ENCODE assay signal across 10 cellular contexts in the genomic region with DNA sequence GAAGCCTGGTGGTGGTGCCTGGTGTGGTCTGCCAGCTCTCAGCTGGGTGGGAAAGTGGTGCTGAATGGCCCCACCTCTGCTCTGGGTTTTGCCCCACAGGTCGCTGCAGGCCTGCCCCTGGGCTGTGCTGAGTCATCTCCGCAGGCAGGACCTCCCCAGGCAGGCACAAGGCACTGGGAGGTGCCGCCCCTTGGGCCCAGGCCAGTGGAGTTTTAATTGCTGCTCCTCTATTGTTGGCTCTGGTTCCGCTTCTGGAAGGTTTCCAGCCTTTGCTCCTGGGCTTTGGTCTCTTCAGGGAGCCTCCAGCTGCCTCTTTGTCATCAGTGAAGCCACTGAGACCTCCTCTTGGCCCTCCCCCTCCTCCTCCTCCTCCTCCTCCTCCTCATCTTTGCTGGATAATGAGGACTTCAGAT.
A peak's percentile ranks its signal among the peaks of the same experiment; 100 is the strongest.
DNase-seq lines count a peak whose midpoint lies in the region; ATAC-seq and TF ChIP-seq lines count a peak whose summit lies in the region.
"Had no signal": no experiment of that assay in that cellular context is flagged by ENCODE, and none has a peak within 500 bp of the region (broad histone marks: within the 10 kb centered on the region; RNA-seq: fewer than 3 reads in every experiment).

No MANE protein-coding gene starts in this region.

- H3K27me3 ChIP-seq in colonic mucosa: no peaks in the 10 kb centered on the region
- H3K27me3 ChIP-seq in neuronal stem cell (ENCODE audit: control insufficient read depth in 3 of 3, insufficient read depth in 3 of 3, low read depth in 1 of 3, low read length in 3 of 3): no peaks in the 10 kb centered on the region
- H3K27me3 ChIP-seq in MM.1S (replicated peaks; ENCODE audit: insufficient read depth, low read length): no peaks in the 10 kb centered on the region

- no peak overlapping the region for H3K4me3 Mint-ChIP-seq in stimulated activated naive CD8-positive, alpha-beta T cell treated with anti-CD3 and anti-CD28 coated beads, Interleukin-15, amount 100 ng/mL, for 72 hours
- no peak overlapping the region for H3K4me3 Mint-ChIP-seq in effector memory CD8-positive, alpha-beta T cell
- H3K4me3 Mint-ChIP-seq: activated B cell treated with CpG ODN at 0.5 μM for 24 hours, nephron had no signal

- H2BK12ac ChIP-seq in neuronal stem cell (ENCODE audit: low read length): no peak overlapping the region

- H3K27ac Mint-ChIP-seq in stimulated activated naive CD8-positive, alpha-beta T cell treated with anti-CD3 and anti-CD28 coated beads, Interleukin-15, amount 100 ng/mL, for 72 hours: no peak overlapping the region
- H3K27ac Mint-ChIP-seq in effector memory CD8-positive, alpha-beta T cell: no peak overlapping the region
- H3K27ac Mint-ChIP-seq: activated B cell treated with CpG ODN at 0.5 μM for 24 hours, nephron had no signal

- no peak overlapping the region for H2BK120ac ChIP-seq in neuronal stem cell (ENCODE audit: low read depth, low read length)

- no peak overlapping the region for H2BK5ac ChIP-seq in neuronal stem cell (ENCODE audit: low read length)

- peak overlapping the region; percentile 77 for H3K18ac ChIP-seq in neuronal stem cell (ENCODE audit: low read length)

- WGBS in neuronal stem cell (ENCODE audit: extremely low coverage in 2 of 2, insufficient read length in 2 of 2, insufficient replicate concordance in 1 of 2), 2 donors: no CpG with 5 or more reads among the region's 4 CpGs

- no peak overlapping the region for H3K23ac ChIP-seq in neuronal stem cell (ENCODE audit: low read depth, low read length, poor library complexity)

- peak overlapping the region; percentile 29 for H2AFZ ChIP-seq in neuronal stem cell (ENCODE audit: low read length)
- no peak overlapping the region for H2AFZ ChIP-seq in MM.1S (ENCODE audit: low read length)

- H3K36me3 Mint-ChIP-seq in effector memory CD8-positive, alpha-beta T cell (ENCODE audit: insufficient read depth): peaks cover 7% of the 10 kb centered on the region

- no peaks in the 10 kb centered on the region for H3K79me1 ChIP-seq in neuronal stem cell (ENCODE audit: low read depth, low read length)

- H3K14ac ChIP-seq in neuronal stem cell (ENCODE audit: low read length): no peak overlapping the region

- H3K4ac ChIP-seq in neuronal stem cell (ENCODE audit: low read length): no peak overlapping the region

- H2BK15ac ChIP-seq in neuronal stem cell (ENCODE audit: low read length): no peak overlapping the region

- H3K79me2 ChIP-seq in MM.1S (ENCODE audit: low read length): no peaks in the 10 kb centered on the region

- no peak overlapping the region for H4K91ac ChIP-seq in neuronal stem cell (ENCODE audit: low read depth, low read length, poor library complexity)

- no peaks in the 10 kb centered on the region for H3K36me3 ChIP-seq in colonic mucosa
- no peaks in the 10 kb centered on the region for H3K36me3 ChIP-seq in neuronal stem cell (replicated peaks in 1 of 2; ENCODE audit: control insufficient read depth in 2 of 2, insufficient read depth in 2 of 2, low read length in 2 of 2)
- no peaks in the 10 kb centered on the region for H3K36me3 ChIP-seq in MM.1S (replicated peaks; ENCODE audit: insufficient read depth, low read length)

- H3K4me1 ChIP-seq in colonic mucosa (no peaks in the 10 kb centered on the region), neuronal stem cell (ENCODE audit: control insufficient read depth in 2 of 2, insufficient read depth in 1 of 2, low read depth in 1 of 2, low read length in 2 of 2) (peaks cover 0 to 6% of the 10 kb centered on the region in 2 donors), MM.1S (ENCODE audit: low read length) (no peaks in the 10 kb centered on the region)

- no peaks in the 10 kb centered on the region for H3F3A ChIP-seq in MM.1S (ENCODE audit: insufficient read depth, low read length)

- H3K4me3 ChIP-seq in colonic mucosa (no peak overlapping the region), neuronal stem cell (ENCODE audit: low read length in 2 of 2) (no peak overlapping the region), MM.1S (ENCODE audit: low read length) (no peak overlapping the region)

- peaks cover 9% of the 10 kb centered on the region for H3K4me1 Mint-ChIP-seq in stimulated activated naive CD8-positive, alpha-beta T cell treated with anti-CD3 and anti-CD28 coated beads, Interleukin-15, amount 100 ng/mL, for 72 hours
- no peaks in the 10 kb centered on the region for H3K4me1 Mint-ChIP-seq in effector memory CD8-positive, alpha-beta T cell (ENCODE audit: low read depth in 2 of 2)
- H3K4me1 Mint-ChIP-seq: activated B cell treated with CpG ODN at 0.5 μM for 24 hours, nephron had no signal

- H3K9me3 ChIP-seq in colonic mucosa: no peaks in the 10 kb centered on the region
- H3K9me3 ChIP-seq in neuronal stem cell (replicated peaks in 1 of 2; ENCODE audit: control insufficient read depth in 2 of 2, insufficient read depth in 1 of 2, low read depth in 1 of 2, low read length in 2 of 2): no peaks in the 10 kb centered on the region
- no peaks in the 10 kb centered on the region for H3K9me3 ChIP-seq in MM.1S (replicated peaks; ENCODE audit: insufficient read depth, low read length)

- ATAC-seq in stimulated activated naive CD8-positive, alpha-beta T cell treated with anti-CD3 and anti-CD28 coated beads, Interleukin-15, amount 100 ng/mL, for 72 hours: peak; percentile 53
- ATAC-seq in stimulated activated naive CD8-positive, alpha-beta T cell treated with anti-CD3 and anti-CD28 coated beads, Interleukin-15, Interleukin-2, amounts not matched to agents 100 U/mL and 50 U/mL, for 24 hours: no peak
- no peak for ATAC-seq in HG03439 (IDR thresholded peaks at IDR 0.05; ENCODE audit: unreplicated experiment)
- no peak for ATAC-seq in effector memory CD8-positive, alpha-beta T cell (replicated peaks)

- H3K27me3 Mint-ChIP-seq in stimulated activated naive CD8-positive, alpha-beta T cell treated with anti-CD3 and anti-CD28 coated beads, Interleukin-15, amount 100 ng/mL, for 72 hours: no peaks in the 10 kb centered on the region
- H3K27me3 Mint-ChIP-seq in effector memory CD8-positive, alpha-beta T cell: peaks cover 24 to 27% of the 10 kb centered on the region in 2 donors
- H3K27me3 Mint-ChIP-seq: activated B cell treated with CpG ODN at 0.5 μM for 24 hours had no signal

- no peak overlapping the region for H3K9ac ChIP-seq in colonic mucosa (ENCODE audit: low read depth in 2 of 2, low read length in 2 of 2)
- H3K9ac ChIP-seq in neuronal stem cell (ENCODE audit: low read depth, low read length, poor library complexity): no peak overlapping the region
- no peak overlapping the region for H3K9ac ChIP-seq in MM.1S (ENCODE audit: low read length)

- H3K9me3 Mint-ChIP-seq in stimulated activated naive CD8-positive, alpha-beta T cell treated with anti-CD3 and anti-CD28 coated beads, Interleukin-15, amount 100 ng/mL, for 72 hours: peaks cover 11 to 12% of the 10 kb centered on the region in 2 donors
- peaks cover 1 to 13% of the 10 kb centered on the region in 2 donors for H3K9me3 Mint-ChIP-seq in effector memory CD8-positive, alpha-beta T cell

- no peak overlapping the region for H3K27ac ChIP-seq in colonic mucosa
- H3K27ac ChIP-seq in neuronal stem cell (replicated peaks; ENCODE audit: low read length): peak overlapping the region; percentile 51
- H3K27ac ChIP-seq in MM.1S (ENCODE audit: low read length): no peak overlapping the region

- no peaks in the 10 kb centered on the region for H4K20me1 ChIP-seq in MM.1S (ENCODE audit: insufficient read depth, low read length)

- no peak for TF ChIP-seq CTCF in colonic mucosa (IDR thresholded peaks at IDR 0.05)
- no peak for TF ChIP-seq CTCF in MM.1S (IDR thresholded peaks at IDR 0.05; ENCODE audit: low read length)

- intact Hi-C loops in colonic mucosa (cut with DNase I): loop anchor here (10.0 kb wide), 1 partner anchor 62 kb away; no protein-coding TSS in a partner anchor

- no peak overlapping the region for H3K4me2 ChIP-seq in neuronal stem cell (ENCODE audit: insufficient read depth, low read length, poor library complexity, severe bottlenecking)
- H3K4me2 ChIP-seq in MM.1S (ENCODE audit: low read depth, low read length): no peak overlapping the region

- no peak for DNase-seq in stimulated activated naive CD8-positive, alpha-beta T cell treated with anti-CD3 and anti-CD28 coated beads, Interleukin-15, amount 100 ng/mL, for 72 hours
- no peak for DNase-seq in stimulated activated naive CD8-positive, alpha-beta T cell treated with anti-CD3 and anti-CD28 coated beads, Interleukin-15, Interleukin-2, amounts not matched to agents 100 U/mL and 50 U/mL, for 24 hours
- DNase-seq in NCI-H2196 (lab: John Stamatoyannopoulos, UW; ENCODE audit: unreplicated experiment): peak; percentile 91
- DNase-seq in colonic mucosa: peak; percentile 94
- DNase-seq in neuronal stem cell (ENCODE audit: low spot score): no peak
- DNase-seq in MM.1S: no peak
- DNase-seq in effector memory CD8-positive, alpha-beta T cell: no peak
- DNase-seq: activated B cell treated with CpG ODN at 0.5 μM for 24 hours had no signal

- H2AK5ac ChIP-seq in neuronal stem cell (ENCODE audit: low read depth, low read length): no peak overlapping the region

- no peaks in the 10 kb centered on the region for H3K9me2 ChIP-seq in MM.1S (replicated peaks; ENCODE audit: insufficient read depth, low read length)

- H4K8ac ChIP-seq in neuronal stem cell (ENCODE audit: low read depth, low read length): no peak overlapping the region

Comparison
In these comparisons a context has a peak if more than half of its experiments do, and no peak if none do; other contexts are left out.
1. DNase-seq: peak in NCI-H2196 (single experiment) and colonic mucosa (single experiment); none in stimulated activated naive CD8-positive, alpha-beta T cell treated with anti-CD3 and anti-CD28 coated beads, Interleukin-15, amount 100 ng/mL, for 72 hours (0 of 2), stimulated activated naive CD8-positive, alpha-beta T cell treated with anti-CD3 and anti-CD28 coated beads, Interleukin-15, Interleukin-2, amounts not matched to agents 100 U/mL and 50 U/mL, for 24 hours (single experiment), neuronal stem cell (single experiment), MM.1S (single experiment) and effector memory CD8-positive, alpha-beta T cell (0 of 3).